Comparison of ENCODE assay signal across 9 cellular contexts in the genomic region with DNA sequence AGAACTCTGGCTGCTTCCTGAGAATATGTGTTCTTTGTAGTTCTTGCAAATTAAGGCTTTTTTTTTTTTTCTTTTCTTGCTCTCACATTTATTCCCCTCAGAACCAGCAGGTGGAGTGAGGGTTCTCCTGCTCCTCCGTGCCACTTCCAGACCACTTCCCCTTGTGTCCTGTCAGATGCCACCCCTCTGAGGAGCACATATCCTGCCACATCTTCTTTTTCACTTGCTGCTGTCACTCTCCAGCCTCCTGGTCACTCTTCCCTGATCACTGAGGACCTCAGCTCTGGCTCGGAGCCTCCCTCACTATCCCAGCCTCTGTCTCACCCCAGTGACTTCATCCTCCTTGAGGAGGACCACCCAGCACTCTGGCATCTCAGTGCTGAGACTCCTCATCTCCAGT.
A peak's percentile ranks its signal among the peaks of the same experiment; 100 is the strongest.
DNase-seq lines count a peak whose midpoint lies in the region; ATAC-seq and TF ChIP-seq lines count a peak whose summit lies in the region.
"Had no signal": no experiment of that assay in that cellular context is flagged by ENCODE, and none has a peak within 500 bp of the region (broad histone marks: within the 10 kb centered on the region; RNA-seq: fewer than 3 reads in every experiment).

No MANE protein-coding gene starts in this region.

- H3K27ac ChIP-seq in IMR-90 (ENCODE audit: insufficient read depth, low read length) = no peak overlapping the region
- H3K27ac ChIP-seq in WERI-Rb-1 = no peak overlapping the region
- H3K27ac ChIP-seq in liver (ENCODE audit: low read depth in 1 of 2, low read length in 2 of 2) = no peak overlapping the region

- ATAC-seq in IMR-90 (ENCODE audit: low read depth) (no peak), HG02759 (IDR thresholded peaks at IDR 0.05; ENCODE audit: unreplicated experiment) (no peak)
- no peak for ATAC-seq in activated CD8-positive, alpha-beta memory T cell treated with anti-CD3 and anti-CD28 coated beads, Interleukin-2, amount 10 ng/mL, durations not matched to agents 7 days and 5 days

- no peak overlapping the region for H3K9ac ChIP-seq in IMR-90 (ENCODE audit: low read depth, low read length)
- no peak overlapping the region for H3K9ac ChIP-seq in liver (ENCODE audit: low read depth in 1 of 2, low read length in 2 of 2)

- H3K14ac ChIP-seq in IMR-90 (replicated peaks; ENCODE audit: low read depth, low read length) = no peak overlapping the region

- H3K9me3 ChIP-seq in IMR-90 (ENCODE audit: control insufficient read depth, insufficient read depth, low read length) (peaks cover 2% of the 10 kb centered on the region; the same call in 1 of the 2 replicates), WERI-Rb-1 (ENCODE audit: severe bottlenecking) (peaks cover 4% of the 10 kb centered on the region), liver (ENCODE audit: control insufficient read depth in 4 of 4, low read length in 3 of 4) (peaks cover 0 to 4% (median under 1%) of the 10 kb centered on the region in 4 donors)

- H3K36me3 Mint-ChIP-seq in activated CD8-positive, alpha-beta memory T cell treated with anti-CD3 and anti-CD28 coated beads, Interleukin-2, amount 10 ng/mL, durations not matched to agents 7 days and 5 days = no peaks in the 10 kb centered on the region

- no peak overlapping the region for H3K4ac ChIP-seq in IMR-90 (ENCODE audit: low read depth, low read length)

- H3K27me3 Mint-ChIP-seq in activated CD8-positive, alpha-beta memory T cell treated with anti-CD3 and anti-CD28 coated beads, Interleukin-2, amount 10 ng/mL, durations not matched to agents 7 days and 5 days = no peaks in the 10 kb centered on the region

- H4K91ac ChIP-seq in IMR-90 (ENCODE audit: insufficient read depth, low read depth, low read length) = no peak overlapping the region

- H3K18ac ChIP-seq in IMR-90 (ENCODE audit: low read depth, low read length) = no peak overlapping the region

- no peak overlapping the region for H3K56ac ChIP-seq in IMR-90 (ENCODE audit: extremely low read depth, insufficient read depth, low read length)

- DNase-seq in EL (peak; percentile 56), IMR-90 (peak; percentile 31), WERI-Rb-1 (peak; percentile 26), RKO (ENCODE audit: low spot score) (no peak)
- DNase-seq in stimulated activated CD4-positive, alpha-beta T cell treated with anti-CD3 and anti-CD28 coated beads, Interleukin-12 subunit alpha, Interleukin-12 subunit beta, amount 100 ng/mL, for 4 hours = no peak
- DNase-seq in activated CD8-positive, alpha-beta memory T cell treated with anti-CD3 and anti-CD28 coated beads, Interleukin-2, amount 10 ng/mL, durations not matched to agents 7 days and 5 days = no peak

- TF ChIP-seq RAD21 in IMR-90 (IDR thresholded peaks at IDR 0.05; ENCODE audit: low read length) (peak; percentile 41; the same call in 1 of the 2 replicates), liver (IDR thresholded peaks at IDR 0.05) (peak; percentile 54 to 69)

- H2BK15ac ChIP-seq in IMR-90 (ENCODE audit: low read depth, low read length) = no peak overlapping the region

- H3K23ac ChIP-seq in IMR-90 (ENCODE audit: low read depth, low read length) = no peak overlapping the region

- TF ChIP-seq POLR2A in IMR-90 (IDR thresholded peaks at IDR 0.05; ENCODE audit: low read depth, low read length) = no peak

- intact Hi-C loops in IMR-90 (cut with micrococcal nuclease) = loop anchor here (10.0 kb wide), 1 partner anchor 306 kb away; no protein-coding TSS in a partner anchor

- peaks cover 3% of the 10 kb centered on the region for H3K9me3 Mint-ChIP-seq in activated CD8-positive, alpha-beta memory T cell treated with anti-CD3 and anti-CD28 coated beads, Interleukin-2, amount 10 ng/mL, durations not matched to agents 7 days and 5 days (ENCODE audit: low read depth)

- POLR2A ChIA-PET in IMR-90 (lab: Charles Lee; ENCODE audit: unreplicated experiment) = no interaction called here

- no peak overlapping the region for H2BK20ac ChIP-seq in IMR-90 (ENCODE audit: low read depth, low read length)

- no peak overlapping the region for H3K4me3 Mint-ChIP-seq in activated CD8-positive, alpha-beta memory T cell treated with anti-CD3 and anti-CD28 coated beads, Interleukin-2, amount 10 ng/mL, durations not matched to agents 7 days and 5 days
- H3K4me3 Mint-ChIP-seq: memory B cell had no signal

- BruUV-seq in IMR-90 (replicated peaks; lab: Mats Ljungman, UMichigan) = no TSS peak

- H3K4me1 ChIP-seq in IMR-90 (ENCODE audit: control insufficient read depth, insufficient read depth, low read length) (peaks cover 5% of the 10 kb centered on the region), liver (ENCODE audit: control insufficient read depth in 4 of 4, insufficient read depth in 4 of 4, low read length in 3 of 4) (no peaks in the 10 kb centered on the region)

- H2AK5ac ChIP-seq in IMR-90 (ENCODE audit: low read depth, low read length) = peak overlapping the region; percentile 53; the same call in 1 of the 2 replicates

- CTCF ChIA-PET in IMR-90 (lab: Yijun Ruan, JAX) = interaction anchor here (0.6 to 2.1 kb wide), 4 partner anchors 11 to 112 kb away, joined by 3 to 7 read pairs (median 4); a partner anchor contains a TSS
- CTCF ChIA-PET in activated CD8-positive, alpha-beta memory T cell treated with anti-CD3 and anti-CD28 coated beads, Interleukin-2, amount 10 ng/mL, durations not matched to agents 7 days and 5 days (lab: Charles Lee) = no interaction called here

- no peak overlapping the region for H3K27ac Mint-ChIP-seq in activated CD8-positive, alpha-beta memory T cell treated with anti-CD3 and anti-CD28 coated beads, Interleukin-2, amount 10 ng/mL, durations not matched to agents 7 days and 5 days
- H3K27ac Mint-ChIP-seq: memory B cell had no signal

- H3K4me1 Mint-ChIP-seq in activated CD8-positive, alpha-beta memory T cell treated with anti-CD3 and anti-CD28 coated beads, Interleukin-2, amount 10 ng/mL, durations not matched to agents 7 days and 5 days = peaks cover 3% of the 10 kb centered on the region

- in situ Hi-C loops in IMR-90 (cut with MboI; ENCODE audit: low sequenced_read_pairs) = no loop called here

- H2AFZ ChIP-seq in IMR-90 (replicated peaks; ENCODE audit: low read length, poor library complexity) = peak overlapping the region; percentile 74

- H3K36me3 ChIP-seq in IMR-90 (ENCODE audit: control insufficient read depth, insufficient read depth, low read length) (no peaks in the 10 kb centered on the region), WERI-Rb-1 (no peaks in the 10 kb centered on the region), liver (ENCODE audit: control insufficient read depth in 4 of 4, insufficient read depth in 3 of 4, low read depth in 1 of 4, low read length in 3 of 4) (no peaks in the 10 kb centered on the region)

- H3K27me3 ChIP-seq in IMR-90 (ENCODE audit: control insufficient read depth, insufficient read depth, low read length) = peaks cover 2% of the 10 kb centered on the region; the same call in 1 of the 2 replicates
- peaks cover 33% of the 10 kb centered on the region for H3K27me3 ChIP-seq in WERI-Rb-1 (ENCODE audit: insufficient read depth, low read depth, severe bottlenecking)
- no peaks in the 10 kb centered on the region for H3K27me3 ChIP-seq in liver (ENCODE audit: control insufficient read depth in 4 of 4, insufficient read depth in 4 of 4, low read length in 3 of 4)

- TF ChIP-seq CTCF in IMR-90 (conservative IDR thresholded peaks at IDR 0.05; ENCODE audit: low read depth, low read length) (peak; percentile 48), WERI-Rb-1 (IDR thresholded peaks at IDR 0.05; ENCODE audit: low read depth, low read length) (peak; percentile 61), liver (IDR thresholded peaks at IDR 0.05; ENCODE audit: low read depth, low read length, missing input control) (peak; percentile 33)

- no peak overlapping the region for H3K4me2 ChIP-seq in IMR-90 (ENCODE audit: low read depth, low read length)

- no peak overlapping the region for H2AK9ac ChIP-seq in IMR-90 (replicated peaks; ENCODE audit: low read depth, low read length, poor library complexity)

- H3K4me3 ChIP-seq in IMR-90 (ENCODE audit: insufficient read depth, low read depth, low read length) (no peak overlapping the region), WERI-Rb-1 (ENCODE audit: low read depth, low read length) (no peak overlapping the region), liver (ENCODE audit: low read depth in 1 of 3, low read length in 3 of 3) (no peak overlapping the region)

- H4K5ac ChIP-seq in IMR-90 (ENCODE audit: low read depth, low read length) = no peak overlapping the region

- H4K8ac ChIP-seq in IMR-90 (ENCODE audit: low read depth in 2 of 2, low read length in 2 of 2) = no peak overlapping the region

- dilution Hi-C loops in IMR-90 (cut with HindIII; ENCODE audit: low sequenced_read_pairs, unreplicated experiment) = no loop called here

- no peaks in the 10 kb centered on the region for H3K79me1 ChIP-seq in IMR-90 (ENCODE audit: low read depth in 1 of 2, low read length in 2 of 2)

- 100% methylated on average over 1 of the region's 2 CpGs; no CpG with 5 or more reads in 1 of the 2 experiments for WGBS in IMR-90 (ENCODE audit: extremely low coverage in 2 of 2, insufficient read length in 1 of 2), 2 experiments
- 39% methylated on average over 2 of the region's 2 CpGs for WGBS in liver

- no peak overlapping the region for H2BK120ac ChIP-seq in IMR-90 (ENCODE audit: low read depth, low read length)

- H3K9me1 ChIP-seq in IMR-90 (ENCODE audit: insufficient read depth, low read length) = peaks cover 3% of the 10 kb centered on the region; the same call in 1 of the 2 replicates

- H2BK5ac ChIP-seq in IMR-90 (ENCODE audit: low read depth, low read length, poor library complexity, severe bottlenecking) = no peak overlapping the region

- no peaks in the 10 kb centered on the region for H4K20me1 ChIP-seq in IMR-90 (ENCODE audit: insufficient read depth, low read length)

TF ChIP-seq in IMR-90, 13 proteins besides CTCF, POLR2A, EP300 and RAD21:
- TF ChIP-seq BHLHE40 (IDR thresholded peaks at IDR 0.05; ENCODE audit: low read depth, low read length) (no peak), RFX5 (IDR thresholded peaks at IDR 0.05; ENCODE audit: low read depth, low read length) (no peak), CEBPB (IDR thresholded peaks at IDR 0.05; ENCODE audit: low read depth, low read length) (no peak), SMC3 (IDR thresholded peaks at IDR 0.05; ENCODE audit: low read depth, low read length) (peak; percentile 47), RCOR1 (IDR thresholded peaks at IDR 0.05; ENCODE audit: insufficient replicate concordance, low read length) (no peak), MXI1 (IDR thresholded peaks at IDR 0.05; ENCODE audit: borderline replicate concordance, low read depth, low read length) (no peak)

TF ChIP-seq in liver, 16 proteins besides CTCF, POLR2A, EP300 and RAD21 (continues in another document):
- TF ChIP-seq JUND (IDR thresholded peaks at IDR 0.05) (no peak), RXRA (IDR thresholded peaks at IDR 0.05) (no peak)

Comparison
In these comparisons a context has a peak if more than half of its experiments do, and no peak if none do; other contexts are left out.
1. DNase-seq: peak in EL (single experiment), IMR-90 (single experiment) and WERI-Rb-1 (single experiment); none in stimulated activated CD4-positive, alpha-beta T cell treated with anti-CD3 and anti-CD28 coated beads, Interleukin-12 subunit alpha, Interleukin-12 subunit beta, amount 100 ng/mL, for 4 hours (single experiment), RKO (single experiment) and activated CD8-positive, alpha-beta memory T cell treated with anti-CD3 and anti-CD28 coated beads, Interleukin-2, amount 10 ng/mL, durations not matched to agents 7 days and 5 days (single experiment).
2. Peak in every context shown above with its lines, with median percentiles within 50 percentile points of each other: CTCF ChIP-seq.